In the genomic region with DNA sequence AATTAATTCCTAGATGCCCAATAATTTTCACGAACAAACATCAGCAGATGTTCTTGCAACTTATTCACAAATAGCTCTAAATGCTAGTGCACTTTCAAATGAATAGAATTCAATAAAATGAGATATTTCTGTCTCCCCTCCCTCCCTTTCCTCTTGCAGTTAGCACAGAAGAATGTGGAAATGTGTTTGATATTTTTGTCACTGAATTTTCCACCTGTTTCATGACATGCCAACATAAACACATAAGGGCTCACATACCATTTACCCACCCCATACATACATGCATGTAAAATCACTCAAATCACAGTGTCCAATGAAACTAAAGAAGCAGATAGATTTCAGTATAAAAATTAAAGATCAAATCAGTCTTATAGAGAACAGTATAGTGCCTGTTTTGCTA, we compare ENCODE assay signal across 5 cellular contexts.
"Had no signal": no experiment of that assay in that cellular context is flagged by ENCODE, and none has a peak within 500 bp of the region (broad histone marks: within the 10 kb centered on the region; RNA-seq: fewer than 3 reads in every experiment).

No MANE protein-coding gene starts in this region.

- ATAC-seq: GM23338, K562 had no signal

- DNase-seq: H9, HCEC 1CT, IMR-90 had no signal

- H2AFZ ChIP-seq: GM23338 had no signal

- H3K4me3 ChIP-seq: GM23338, K562 had no signal
